13 cellular contexts compared by ENCODE assay signal in genomic region chr2:158999458-158999857, GRCh38. TPM values are rescaled to one million over a fixed set of nuclear protein-coding genes. Genes with fewer than 3 reads are reported as not detected.
DNase-seq lines count a peak whose midpoint lies in the region; ATAC-seq and TF ChIP-seq lines count a peak whose summit lies in the region.
"Had no signal": no experiment of that assay in that cellular context is flagged by ENCODE, and none has a peak within 500 bp of the region (broad histone marks: within the 10 kb centered on the region; RNA-seq: fewer than 3 reads in every experiment).

No MANE protein-coding gene starts in this region.

- ATAC-seq in WTC11 (no peak), GM21737 (IDR thresholded peaks at IDR 0.05; ENCODE audit: unreplicated experiment) (no peak)
- no peak for ATAC-seq in naive thymus-derived CD8-positive, alpha-beta T cell

- peaks cover 47% of the 10 kb centered on the region for H3K4me1 ChIP-seq in mesodermal cell (ENCODE audit: control insufficient read depth, insufficient read depth, low read length, poor library complexity, severe bottlenecking)

- peaks cover 40% of the 10 kb centered on the region for H3K4me1 Mint-ChIP-seq in chondrocyte (ENCODE audit: low read depth)
- peaks cover 13% of the 10 kb centered on the region for H3K4me1 Mint-ChIP-seq in WTC11
- peaks cover 0 to 3% (median under 1%) of the 10 kb centered on the region in 4 donors for H3K4me1 Mint-ChIP-seq in naive thymus-derived CD8-positive, alpha-beta T cell

- H3K36me3 ChIP-seq in mesodermal cell (ENCODE audit: control insufficient read depth, insufficient read depth, low read length), result peaks cover 40% of the 10 kb centered on the region

- H3K27me3 Mint-ChIP-seq in chondrocyte (ENCODE audit: low read depth) (no peaks in the 10 kb centered on the region), WTC11 (ENCODE audit: low read depth) (peaks cover under 1% of the 10 kb centered on the region; the same call in 1 of the 2 replicates)
- H3K27me3 Mint-ChIP-seq in naive thymus-derived CD8-positive, alpha-beta T cell, result no peaks in the 10 kb centered on the region
- H3K27me3 Mint-ChIP-seq: activated CD4-positive, alpha-beta T cell treated with anti-CD3 and anti-CD28 coated beads, Interleukin-2, amount 10 ng/mL, durations not matched to agents 24 days and 14 days had no signal

- WGBS in mesodermal cell (ENCODE audit: insufficient coverage in 2 of 2), 2 experiments, result 92 to 100% methylated on average over 1 to 3 of the region's 4 CpGs

- no peaks in the 10 kb centered on the region for H3K9me3 ChIP-seq in mesodermal cell (ENCODE audit: control insufficient read depth, low read length)
- H3K9me3 ChIP-seq: esophagus squamous epithelium had no signal

- POLR2A ChIA-PET in WTC11 (lab: Charles Lee), result no interaction called here
- POLR2A ChIA-PET in naive thymus-derived CD8-positive, alpha-beta T cell (lab: Charles Lee), result no interaction called here

- H3K4me3 ChIP-seq in NB4 (ENCODE audit: low read depth, low read length) (no peak overlapping the region), mesodermal cell (ENCODE audit: extremely low read depth, insufficient read depth, low read length, poor library complexity, severe bottlenecking) (no peak overlapping the region)
- H3K4me3 ChIP-seq: esophagus squamous epithelium had no signal

- CTCF ChIA-PET in WTC11 (lab: Charles Lee), result no interaction called here

- peak overlapping the region; percentile 50 for H3K27ac ChIP-seq in C4-2B
- peak overlapping the region; percentile 77 for H3K27ac ChIP-seq in mesodermal cell (ENCODE audit: low read depth, low read length, severe bottlenecking)

- no peaks in the 10 kb centered on the region for H3K9me3 Mint-ChIP-seq in chondrocyte (ENCODE audit: low read depth)
- peaks cover 15% of the 10 kb centered on the region for H3K9me3 Mint-ChIP-seq in WTC11
- peaks cover 0 to 6% (median 0%) of the 10 kb centered on the region in 9 donors for H3K9me3 Mint-ChIP-seq in naive thymus-derived CD8-positive, alpha-beta T cell
- H3K9me3 Mint-ChIP-seq: activated CD4-positive, alpha-beta T cell treated with anti-CD3 and anti-CD28 coated beads, Interleukin-2, amount 10 ng/mL, durations not matched to agents 24 days and 14 days had no signal

- H3K27ac Mint-ChIP-seq in chondrocyte (ENCODE audit: unreplicated experiment) (no peak overlapping the region), WTC11 (no peak overlapping the region)
- no peak overlapping the region for H3K27ac Mint-ChIP-seq in naive thymus-derived CD8-positive, alpha-beta T cell
- H3K27ac Mint-ChIP-seq: activated CD4-positive, alpha-beta T cell treated with anti-CD3 and anti-CD28 coated beads, Interleukin-2, amount 10 ng/mL, durations not matched to agents 24 days and 14 days; activated naive CD8-positive, alpha-beta T cell treated with anti-CD3 and anti-CD28 coated beads, Interleukin-2, amount 10 ng/mL, durations not matched to agents 7 days and 5 days had no signal

- H3K4me3 Mint-ChIP-seq in chondrocyte (ENCODE audit: unreplicated experiment), result peak overlapping the region; percentile 13
- no peak overlapping the region for H3K4me3 Mint-ChIP-seq in WTC11
- no peak overlapping the region for H3K4me3 Mint-ChIP-seq in naive thymus-derived CD8-positive, alpha-beta T cell
- H3K4me3 Mint-ChIP-seq: activated CD4-positive, alpha-beta T cell treated with anti-CD3 and anti-CD28 coated beads, Interleukin-2, amount 10 ng/mL, durations not matched to agents 24 days and 14 days; activated naive CD8-positive, alpha-beta T cell treated with anti-CD3 and anti-CD28 coated beads, Interleukin-2, amount 10 ng/mL, durations not matched to agents 7 days and 5 days had no signal

- TF ChIP-seq CTCF in C4-2B (conservative IDR thresholded peaks at IDR 0.05) (no peak), NB4 (IDR thresholded peaks at IDR 0.05; ENCODE audit: low read depth, low read length) (no peak), chondrocyte (IDR thresholded peaks at IDR 0.05) (no peak), WTC11 (IDR thresholded peaks at IDR 0.05) (no peak)

- no peak for TF ChIP-seq POLR2A in NB4 (IDR thresholded peaks at IDR 0.05; ENCODE audit: extremely low read depth, insufficient read length)

- no peaks in the 10 kb centered on the region for H3K36me3 Mint-ChIP-seq in chondrocyte (ENCODE audit: low read depth)
- H3K36me3 Mint-ChIP-seq in WTC11, result peaks cover 17% of the 10 kb centered on the region
- H3K36me3 Mint-ChIP-seq in naive thymus-derived CD8-positive, alpha-beta T cell, result no peaks in the 10 kb centered on the region
- H3K36me3 Mint-ChIP-seq: activated naive CD8-positive, alpha-beta T cell treated with anti-CD3 and anti-CD28 coated beads, Interleukin-2, amount 10 ng/mL, durations not matched to agents 7 days and 5 days had no signal

- DNase-seq in NB4 (ENCODE audit: low read depth) (peak; percentile 7), chondrocyte (ENCODE audit: low spot score) (no peak), WTC11 (ENCODE audit: low spot score) (no peak)
- no peak for DNase-seq in naive thymus-derived CD8-positive, alpha-beta T cell
- no peak for DNase-seq in activated effector memory CD4-positive, alpha-beta T cell treated with anti-CD3 and anti-CD28 coated beads, Interleukin-2, amount 50 U/mL, for 16 hours
- DNase-seq: activated CD4-positive, alpha-beta T cell treated with anti-CD3 and anti-CD28 coated beads, Interleukin-2, amount 10 ng/mL, durations not matched to agents 24 days and 14 days; activated naive CD8-positive, alpha-beta T cell treated with anti-CD3 and anti-CD28 coated beads, Interleukin-2, amount 10 ng/mL, durations not matched to agents 7 days and 5 days; esophagus squamous epithelium; KG1; NK-92 treated with Interleukin-12 subunit alpha and Interleukin-12 subunit beta, amount 100 ng/mL, for 24 hours had no signal

TF ChIP-seq in WTC11, 78 proteins besides CTCF, POLR2A, EP300 and RAD21:
- no peak for TF ChIP-seq ZMAT4 (CRISPR knock-in tag; IDR thresholded peaks at IDR 0.05)

RNA-seq across cellular contexts. Expression of gene TANC1, which starts 31.0 kb away (rescaled TPM):
- total RNA-seq in chondrocyte, result 28.7 to 38.2 TPM (median 29.5 TPM) in 3 replicates
- polyA plus RNA-seq in mesodermal cell (2013, experiment 1 of 2), result 29.1 TPM
- polyA plus RNA-seq in mesodermal cell (2013, experiment 2 of 2), result 24.1 TPM
- total RNA-seq in WTC11 (2021), result 8.5 to 11.6 TPM (median 8.7 TPM) in 3 replicates
- total RNA-seq in naive thymus-derived CD8-positive, alpha-beta T cell, result under 1 TPM; 0.05 to 0.13 TPM
- under 1 TPM in 2 of 3 donors, not detected in 1; 0.05 to 0.17 TPM for polyA plus RNA-seq in naive thymus-derived CD8-positive, alpha-beta T cell
